ENCODE assay signal across 25 cellular contexts in the genomic region with DNA sequence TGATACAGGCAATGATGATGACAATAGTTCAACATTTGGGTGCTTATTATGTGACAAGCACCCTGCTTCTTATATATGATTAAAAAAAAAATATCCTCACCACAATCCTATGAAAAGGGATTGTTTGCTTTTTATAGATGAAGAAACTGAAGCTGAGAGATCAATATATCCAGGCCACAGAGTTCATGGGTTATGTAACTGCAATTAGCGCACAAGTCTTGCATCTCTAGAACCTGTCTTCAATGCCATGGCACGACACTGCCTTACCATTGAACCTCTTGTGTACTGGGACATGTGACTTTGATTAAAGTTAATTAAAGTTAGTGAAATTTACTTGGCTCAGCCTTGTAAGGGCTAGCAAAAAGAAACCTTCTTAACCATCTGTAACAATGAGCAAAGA.
DNase-seq lines count a peak whose midpoint lies in the region; ATAC-seq lines count a peak whose summit lies in the region.
"Had no signal": no experiment of that assay in that cellular context is flagged by ENCODE, and none has a peak within 500 bp of the region (broad histone marks: within the 10 kb centered on the region; RNA-seq: fewer than 3 reads in every experiment).

No MANE protein-coding gene starts in this region.

- ATAC-seq in left lobe of liver: peak; percentile 35
- ATAC-seq in GM19351 (IDR thresholded peaks at IDR 0.05; ENCODE audit: unreplicated experiment): no peak
- ATAC-seq: A549; CD8-positive, alpha-beta T cell had no signal

- DNase-seq in NCI-H146 (lab: John Stamatoyannopoulos, UW) (peak; percentile 39), NCI-H146 treated with DMSO at 0.1 percent for 48 hours (lab: John Stamatoyannopoulos, UW; ENCODE audit: unreplicated experiment) (no peak), left lobe of liver (ENCODE audit: low spot score) (no peak)
- DNase-seq: 8988T; ACHN; AML-193; BE2C; C1 segment of cervical spinal cord; Caco-2; Calu3; CD4-positive, alpha-beta memory T cell; CD4-positive, alpha-beta T cell; CD4-positive, CD25-positive, alpha-beta regulatory T cell; CD8-positive, alpha-beta memory T cell; CD8-positive, alpha-beta T cell; COR-L47; DMS 273 treated with DMSO at 0.1 percent for 48 hours; DMS153; DMS53; DMS79; DMS79 treated with DMSO at 0.1 percent for 48 hours; DND-41; EL had no signal
